ENCODE assay signal across 2 cellular contexts in the genomic region with DNA sequence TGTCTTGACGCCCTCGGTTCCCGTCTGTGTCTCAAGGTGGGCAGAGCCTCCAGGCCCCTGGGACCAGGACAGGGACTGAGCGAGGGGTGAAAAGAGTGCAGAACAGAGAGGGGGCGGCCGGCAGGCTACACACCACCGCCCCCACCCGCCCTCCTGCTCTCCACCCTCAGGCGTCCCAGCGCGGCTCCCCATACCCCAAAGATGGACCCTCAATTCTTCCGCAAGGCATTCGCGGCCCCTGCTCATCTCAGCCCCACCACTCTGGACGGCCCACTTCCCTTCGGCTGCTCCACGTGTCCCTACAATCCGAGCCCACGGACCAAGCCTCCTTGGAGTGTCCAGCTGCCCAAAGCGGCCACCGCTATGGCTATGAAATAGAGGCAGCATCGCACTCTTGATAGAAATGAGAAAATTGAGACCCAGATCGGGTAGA.
A peak's percentile ranks its signal among the peaks of the same experiment; 100 is the strongest.
TF ChIP-seq lines count a peak whose summit lies in the region.

No MANE protein-coding gene starts in this region.

TF ChIP-seq in HCT116, 20 proteins besides CTCF, POLR2A, EP300 and RAD21:
- TF ChIP-seq SRF (IDR thresholded peaks at IDR 0.05; ENCODE audit: low read depth) (no peak), FOSL1 (IDR thresholded peaks at IDR 0.05; ENCODE audit: low read depth) (no peak), EZH2phosphoT487 (IDR thresholded peaks at IDR 0.05; ENCODE audit: borderline replicate concordance) (no peak), POLR2AphosphoS5 (IDR thresholded peaks at IDR 0.05; ENCODE audit: low read depth, low read length) (no peak), EZH2 (IDR thresholded peaks at IDR 0.05) (no peak), JUND (IDR thresholded peaks at IDR 0.05) (no peak), TCF7L2 (IDR thresholded peaks at IDR 0.05; ENCODE audit: borderline replicate concordance, extremely low read depth, insufficient read depth, insufficient read length) (no peak), SP1 (IDR thresholded peaks at IDR 0.05; ENCODE audit: low read depth) (no peak), ZNF274 (IDR thresholded peaks at IDR 0.05; ENCODE audit: low read depth, low read length) (no peak), ZFX (IDR thresholded peaks at IDR 0.05) (no peak), SIN3A (IDR thresholded peaks at IDR 0.05; ENCODE audit: low read depth) (no peak), CEBPB (IDR thresholded peaks at IDR 0.05; ENCODE audit: low read depth) (no peak)
- TF ChIP-seq, protein P1, sequence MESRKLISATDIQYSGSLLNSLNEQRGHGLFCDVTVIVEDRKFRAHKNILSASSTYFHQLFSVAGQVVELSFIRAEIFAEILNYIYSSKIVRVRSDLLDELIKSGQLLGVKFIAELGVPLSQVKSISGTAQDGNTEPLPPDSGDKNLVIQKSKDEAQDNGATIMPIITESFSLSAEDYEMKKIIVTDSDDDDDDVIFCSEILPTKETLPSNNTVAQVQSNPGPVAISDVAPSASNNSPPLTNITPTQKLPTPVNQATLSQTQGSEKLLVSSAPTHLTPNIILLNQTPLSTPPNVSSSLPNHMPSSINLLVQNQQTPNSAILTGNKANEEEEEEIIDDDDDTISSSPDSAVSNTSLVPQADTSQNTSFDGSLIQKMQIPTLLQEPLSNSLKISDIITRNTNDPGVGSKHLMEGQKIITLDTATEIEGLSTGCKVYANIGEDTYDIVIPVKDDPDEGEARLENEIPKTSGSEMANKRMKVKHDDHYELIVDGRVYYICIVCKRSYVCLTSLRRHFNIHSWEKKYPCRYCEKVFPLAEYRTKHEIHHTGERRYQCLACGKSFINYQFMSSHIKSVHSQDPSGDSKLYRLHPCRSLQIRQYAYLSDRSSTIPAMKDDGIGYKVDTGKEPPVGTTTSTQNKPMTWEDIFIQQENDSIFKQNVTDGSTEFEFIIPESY (IDR thresholded peaks at IDR 0.05; ENCODE audit: extremely low read depth, insufficient replicate concordance, low read length) = no peak
- TF ChIP-seq, protein P2, sequence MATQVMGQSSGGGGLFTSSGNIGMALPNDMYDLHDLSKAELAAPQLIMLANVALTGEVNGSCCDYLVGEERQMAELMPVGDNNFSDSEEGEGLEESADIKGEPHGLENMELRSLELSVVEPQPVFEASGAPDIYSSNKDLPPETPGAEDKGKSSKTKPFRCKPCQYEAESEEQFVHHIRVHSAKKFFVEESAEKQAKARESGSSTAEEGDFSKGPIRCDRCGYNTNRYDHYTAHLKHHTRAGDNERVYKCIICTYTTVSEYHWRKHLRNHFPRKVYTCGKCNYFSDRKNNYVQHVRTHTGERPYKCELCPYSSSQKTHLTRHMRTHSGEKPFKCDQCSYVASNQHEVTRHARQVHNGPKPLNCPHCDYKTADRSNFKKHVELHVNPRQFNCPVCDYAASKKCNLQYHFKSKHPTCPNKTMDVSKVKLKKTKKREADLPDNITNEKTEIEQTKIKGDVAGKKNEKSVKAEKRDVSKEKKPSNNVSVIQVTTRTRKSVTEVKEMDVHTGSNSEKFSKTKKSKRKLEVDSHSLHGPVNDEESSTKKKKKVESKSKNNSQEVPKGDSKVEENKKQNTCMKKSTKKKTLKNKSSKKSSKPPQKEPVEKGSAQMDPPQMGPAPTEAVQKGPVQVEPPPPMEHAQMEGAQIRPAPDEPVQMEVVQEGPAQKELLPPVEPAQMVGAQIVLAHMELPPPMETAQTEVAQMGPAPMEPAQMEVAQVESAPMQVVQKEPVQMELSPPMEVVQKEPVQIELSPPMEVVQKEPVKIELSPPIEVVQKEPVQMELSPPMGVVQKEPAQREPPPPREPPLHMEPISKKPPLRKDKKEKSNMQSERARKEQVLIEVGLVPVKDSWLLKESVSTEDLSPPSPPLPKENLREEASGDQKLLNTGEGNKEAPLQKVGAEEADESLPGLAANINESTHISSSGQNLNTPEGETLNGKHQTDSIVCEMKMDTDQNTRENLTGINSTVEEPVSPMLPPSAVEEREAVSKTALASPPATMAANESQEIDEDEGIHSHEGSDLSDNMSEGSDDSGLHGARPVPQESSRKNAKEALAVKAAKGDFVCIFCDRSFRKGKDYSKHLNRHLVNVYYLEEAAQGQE (IDR thresholded peaks at IDR 0.05; ENCODE audit: low read depth) = no peak
- TF ChIP-seq, protein P3, sequence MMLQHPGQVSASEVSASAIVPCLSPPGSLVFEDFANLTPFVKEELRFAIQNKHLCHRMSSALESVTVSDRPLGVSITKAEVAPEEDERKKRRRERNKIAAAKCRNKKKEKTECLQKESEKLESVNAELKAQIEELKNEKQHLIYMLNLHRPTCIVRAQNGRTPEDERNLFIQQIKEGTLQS (IDR thresholded peaks at IDR 0.05) = no peak

TF ChIP-seq in K562, 482 proteins besides CTCF, POLR2A, EP300 and RAD21 (continues in another document):
- TF ChIP-seq CHD1 (IDR thresholded peaks at IDR 0.05; ENCODE audit: low read length) = peak; percentile 4
- TF ChIP-seq USF1 (CRISPR knock-in tag; IDR thresholded peaks at IDR 0.05) = peak; percentile 60
- no peak for TF ChIP-seq TSC22D4 (tag; IDR thresholded peaks at IDR 0.05)
- peak; percentile 31; the same call in 1 of the 2 replicates for TF ChIP-seq SPI1 (IDR thresholded peaks at IDR 0.05; ENCODE audit: borderline replicate concordance, low read depth, low read length)
- TF ChIP-seq RBBP5 (IDR thresholded peaks at IDR 0.05; ENCODE audit: borderline replicate concordance, insufficient read depth, low read length, poor library complexity, severe bottlenecking) = peak; percentile 43
- TF ChIP-seq RBFOX2 (IDR thresholded peaks at IDR 0.05; ENCODE audit: low read depth, low read length) = peak; percentile 61
- peak; percentile 13 for TF ChIP-seq SAP30 (IDR thresholded peaks at IDR 0.05; ENCODE audit: borderline replicate concordance, insufficient read depth, low read depth, low read length, poor library complexity, severe bottlenecking)
- 0 out of 2 replicates have a peak, but pooled peaks have one; percentile 18 for TF ChIP-seq XRCC5 (IDR thresholded peaks at IDR 0.05; ENCODE audit: low read depth, low read length)
- TF ChIP-seq GTF2F1 (IDR thresholded peaks at IDR 0.05; ENCODE audit: low read depth, low read length) = no peak
- TF ChIP-seq SIN3A (IDR thresholded peaks at IDR 0.05; ENCODE audit: borderline replicate concordance in 2 of 2, control insufficient read depth in 1 of 2, low read depth in 2 of 2, low read length in 2 of 2) = peak in 1 of 2 experiments; percentile 66; a peak in 2 of 4 replicates
- TF ChIP-seq, protein P4, sequence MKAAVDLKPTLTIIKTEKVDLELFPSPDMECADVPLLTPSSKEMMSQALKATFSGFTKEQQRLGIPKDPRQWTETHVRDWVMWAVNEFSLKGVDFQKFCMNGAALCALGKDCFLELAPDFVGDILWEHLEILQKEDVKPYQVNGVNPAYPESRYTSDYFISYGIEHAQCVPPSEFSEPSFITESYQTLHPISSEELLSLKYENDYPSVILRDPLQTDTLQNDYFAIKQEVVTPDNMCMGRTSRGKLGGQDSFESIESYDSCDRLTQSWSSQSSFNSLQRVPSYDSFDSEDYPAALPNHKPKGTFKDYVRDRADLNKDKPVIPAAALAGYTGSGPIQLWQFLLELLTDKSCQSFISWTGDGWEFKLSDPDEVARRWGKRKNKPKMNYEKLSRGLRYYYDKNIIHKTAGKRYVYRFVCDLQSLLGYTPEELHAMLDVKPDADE (conservative IDR thresholded peaks at IDR 0.05; ENCODE audit: control insufficient read depth, low read depth, low read length) = 0 out of 2 replicates have a peak, but pooled peaks have one; percentile 21
- peak in 1 of 2 experiments; percentile 55; a peak in 1 of 4 replicates for TF ChIP-seq HDAC1 (IDR thresholded peaks at IDR 0.05)
- peak; percentile 31; the same call in 1 of the 2 replicates for TF ChIP-seq MYC (IDR thresholded peaks at IDR 0.05; ENCODE audit: low read depth, low read length)
- TF ChIP-seq MYC (CRISPR knock-in tag; IDR thresholded peaks at IDR 0.05; ENCODE audit: borderline replicate concordance, low read depth) = no peak
- TF ChIP-seq, protein P5, sequence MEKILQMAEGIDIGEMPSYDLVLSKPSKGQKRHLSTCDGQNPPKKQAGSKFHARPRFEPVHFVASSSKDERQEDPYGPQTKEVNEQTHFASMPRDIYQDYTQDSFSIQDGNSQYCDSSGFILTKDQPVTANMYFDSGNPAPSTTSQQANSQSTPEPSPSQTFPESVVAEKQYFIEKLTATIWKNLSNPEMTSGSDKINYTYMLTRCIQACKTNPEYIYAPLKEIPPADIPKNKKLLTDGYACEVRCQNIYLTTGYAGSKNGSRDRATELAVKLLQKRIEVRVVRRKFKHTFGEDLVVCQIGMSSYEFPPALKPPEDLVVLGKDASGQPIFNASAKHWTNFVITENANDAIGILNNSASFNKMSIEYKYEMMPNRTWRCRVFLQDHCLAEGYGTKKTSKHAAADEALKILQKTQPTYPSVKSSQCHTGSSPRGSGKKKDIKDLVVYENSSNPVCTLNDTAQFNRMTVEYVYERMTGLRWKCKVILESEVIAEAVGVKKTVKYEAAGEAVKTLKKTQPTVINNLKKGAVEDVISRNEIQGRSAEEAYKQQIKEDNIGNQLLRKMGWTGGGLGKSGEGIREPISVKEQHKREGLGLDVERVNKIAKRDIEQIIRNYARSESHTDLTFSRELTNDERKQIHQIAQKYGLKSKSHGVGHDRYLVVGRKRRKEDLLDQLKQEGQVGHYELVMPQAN (IDR thresholded peaks at IDR 0.05; ENCODE audit: borderline replicate concordance) = peak; percentile 66; the same call in 1 of the 2 replicates
- no peak for TF ChIP-seq ZNF707 (CRISPR knock-in tag; conservative IDR thresholded peaks at IDR 0.05)
- TF ChIP-seq, protein P6, sequence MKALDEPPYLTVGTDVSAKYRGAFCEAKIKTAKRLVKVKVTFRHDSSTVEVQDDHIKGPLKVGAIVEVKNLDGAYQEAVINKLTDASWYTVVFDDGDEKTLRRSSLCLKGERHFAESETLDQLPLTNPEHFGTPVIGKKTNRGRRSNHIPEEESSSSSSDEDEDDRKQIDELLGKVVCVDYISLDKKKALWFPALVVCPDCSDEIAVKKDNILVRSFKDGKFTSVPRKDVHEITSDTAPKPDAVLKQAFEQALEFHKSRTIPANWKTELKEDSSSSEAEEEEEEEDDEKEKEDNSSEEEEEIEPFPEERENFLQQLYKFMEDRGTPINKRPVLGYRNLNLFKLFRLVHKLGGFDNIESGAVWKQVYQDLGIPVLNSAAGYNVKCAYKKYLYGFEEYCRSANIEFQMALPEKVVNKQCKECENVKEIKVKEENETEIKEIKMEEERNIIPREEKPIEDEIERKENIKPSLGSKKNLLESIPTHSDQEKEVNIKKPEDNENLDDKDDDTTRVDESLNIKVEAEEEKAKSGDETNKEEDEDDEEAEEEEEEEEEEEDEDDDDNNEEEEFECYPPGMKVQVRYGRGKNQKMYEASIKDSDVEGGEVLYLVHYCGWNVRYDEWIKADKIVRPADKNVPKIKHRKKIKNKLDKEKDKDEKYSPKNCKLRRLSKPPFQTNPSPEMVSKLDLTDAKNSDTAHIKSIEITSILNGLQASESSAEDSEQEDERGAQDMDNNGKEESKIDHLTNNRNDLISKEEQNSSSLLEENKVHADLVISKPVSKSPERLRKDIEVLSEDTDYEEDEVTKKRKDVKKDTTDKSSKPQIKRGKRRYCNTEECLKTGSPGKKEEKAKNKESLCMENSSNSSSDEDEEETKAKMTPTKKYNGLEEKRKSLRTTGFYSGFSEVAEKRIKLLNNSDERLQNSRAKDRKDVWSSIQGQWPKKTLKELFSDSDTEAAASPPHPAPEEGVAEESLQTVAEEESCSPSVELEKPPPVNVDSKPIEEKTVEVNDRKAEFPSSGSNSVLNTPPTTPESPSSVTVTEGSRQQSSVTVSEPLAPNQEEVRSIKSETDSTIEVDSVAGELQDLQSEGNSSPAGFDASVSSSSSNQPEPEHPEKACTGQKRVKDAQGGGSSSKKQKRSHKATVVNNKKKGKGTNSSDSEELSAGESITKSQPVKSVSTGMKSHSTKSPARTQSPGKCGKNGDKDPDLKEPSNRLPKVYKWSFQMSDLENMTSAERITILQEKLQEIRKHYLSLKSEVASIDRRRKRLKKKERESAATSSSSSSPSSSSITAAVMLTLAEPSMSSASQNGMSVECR (CRISPR knock-in tag; IDR thresholded peaks at IDR 0.05) = peak; percentile 65; the same call in 1 of the 2 replicates
- no peak for TF ChIP-seq DPF2 (IDR thresholded peaks at IDR 0.05)
- TF ChIP-seq, protein P7, sequence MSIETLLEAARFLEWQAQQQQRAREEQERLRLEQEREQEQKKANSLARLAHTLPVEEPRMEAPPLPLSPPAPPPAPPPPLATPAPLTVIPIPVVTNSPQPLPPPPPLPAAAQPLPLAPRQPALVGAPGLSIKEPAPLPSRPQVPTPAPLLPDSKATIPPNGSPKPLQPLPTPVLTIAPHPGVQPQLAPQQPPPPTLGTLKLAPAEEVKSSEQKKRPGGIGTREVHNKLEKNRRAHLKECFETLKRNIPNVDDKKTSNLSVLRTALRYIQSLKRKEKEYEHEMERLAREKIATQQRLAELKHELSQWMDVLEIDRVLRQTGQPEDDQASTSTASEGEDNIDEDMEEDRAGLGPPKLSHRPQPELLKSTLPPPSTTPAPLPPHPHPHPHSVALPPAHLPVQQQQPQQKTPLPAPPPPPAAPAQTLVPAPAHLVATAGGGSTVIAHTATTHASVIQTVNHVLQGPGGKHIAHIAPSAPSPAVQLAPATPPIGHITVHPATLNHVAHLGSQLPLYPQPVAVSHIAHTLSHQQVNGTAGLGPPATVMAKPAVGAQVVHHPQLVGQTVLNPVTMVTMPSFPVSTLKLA (conservative IDR thresholded peaks at IDR 0.05) = peak; percentile 18 to 58; a peak in 3 of 4 replicates
- no peak for TF ChIP-seq ZBTB9 (CRISPR knock-in tag; IDR thresholded peaks at IDR 0.05)
- peak; percentile 30 for TF ChIP-seq KDM5B (IDR thresholded peaks at IDR 0.05; ENCODE audit: insufficient replicate concordance, low read depth, low read length)
- TF ChIP-seq, protein P8, sequence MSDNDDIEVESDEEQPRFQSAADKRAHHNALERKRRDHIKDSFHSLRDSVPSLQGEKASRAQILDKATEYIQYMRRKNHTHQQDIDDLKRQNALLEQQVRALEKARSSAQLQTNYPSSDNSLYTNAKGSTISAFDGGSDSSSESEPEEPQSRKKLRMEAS (CRISPR knock-in tag; IDR thresholded peaks at IDR 0.05) = peak; percentile 53; the same call in 1 of the 2 replicates
- TF ChIP-seq ZBTB7A (IDR thresholded peaks at IDR 0.05; ENCODE audit: borderline replicate concordance, control insufficient read depth, low read depth, low read length) = peak; percentile 40; the same call in 1 of the 2 replicates
- peak; percentile 65 for TF ChIP-seq EGR1 (conservative IDR thresholded peaks at IDR 0.05)
